Comparison of ENCODE assay signal across 20 cellular contexts in genomic region chr9:131312246-131312645, GRCh38. TPM values are rescaled to one million over a fixed set of nuclear protein-coding genes. Genes with fewer than 3 reads are reported as not detected.
"Had no signal": no experiment of that assay in that cellular context is flagged by ENCODE, and none has a peak within 500 bp of the region (broad histone marks: within the 10 kb centered on the region; RNA-seq: fewer than 3 reads in every experiment).

No MANE protein-coding gene starts in this region.

- DNase-seq: Karpas-422, KG1, MG63, NCI-H1092, NCI-H1105 treated with DMSO at 0.1 percent for 48 hours, NCI-H1417 treated with DMSO at 0.1 percent for 48 hours, NCI-H146, NCI-H1694 treated with DMSO at 0.1 percent for 48 hours, NCI-H1930, NCI-H2081, NCI-H2107, NCI-H2227 treated with DMSO at 0.1 percent for 48 hours, NCI-H524, NCI-H526 treated with DMSO at 0.1 percent for 48 hours, NCI-H774, OCI-M1, Right ventricle myocardium superior, RPMI8226, SIG-M5 had no signal

RNA-seq across cellular contexts. Expression of gene PLPP7, which starts 22.7 kb away (rescaled TPM):
- total RNA-seq: HT-29 had no signal
